In the genomic region with DNA sequence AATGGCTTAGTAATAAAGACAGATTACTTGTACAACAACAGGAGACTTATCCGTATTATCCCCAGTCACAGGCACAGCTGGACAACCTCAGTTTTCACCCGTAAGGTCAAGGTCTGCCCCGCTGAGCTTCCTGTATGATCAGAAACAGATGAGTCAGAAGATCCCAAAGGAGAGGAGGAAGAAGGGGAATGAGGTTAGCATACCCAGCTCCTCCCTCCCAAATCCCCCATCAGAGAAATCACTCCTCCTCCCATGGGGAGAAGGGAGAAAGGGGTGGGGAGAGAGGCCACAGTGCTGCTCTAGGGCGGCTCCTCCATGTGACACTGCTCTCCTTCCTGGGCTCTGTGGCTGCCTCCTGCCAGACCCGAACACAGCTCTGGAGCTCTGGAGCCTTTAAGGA, we compare ENCODE assay signal across 10 cellular contexts. TPM values are rescaled to one million over a fixed set of nuclear protein-coding genes. Genes with fewer than 3 reads are reported as not detected.
DNase-seq lines count a peak whose midpoint lies in the region; ATAC-seq and TF ChIP-seq lines count a peak whose summit lies in the region.
"Had no signal": no experiment of that assay in that cellular context is flagged by ENCODE, and none has a peak within 500 bp of the region (broad histone marks: within the 10 kb centered on the region; RNA-seq: fewer than 3 reads in every experiment).

No MANE protein-coding gene starts in this region.

- no peak for TF ChIP-seq POLR2A in Peyer's patch (IDR thresholded peaks at IDR 0.05)

- WGBS in neuronal stem cell (ENCODE audit: extremely low coverage in 2 of 2, insufficient read length in 2 of 2, insufficient replicate concordance in 1 of 2), 2 donors: no CpG with 5 or more reads among the region's 5 CpGs

- no peak overlapping the region for H3K14ac ChIP-seq in neuronal stem cell (ENCODE audit: low read length)

- no peaks in the 10 kb centered on the region for H3K9me3 ChIP-seq in A673 (ENCODE audit: low read depth, low read length, poor library complexity, severe bottlenecking)
- H3K9me3 ChIP-seq in Peyer's patch: no peaks in the 10 kb centered on the region
- H3K9me3 ChIP-seq in neuronal stem cell (replicated peaks in 1 of 2; ENCODE audit: control insufficient read depth in 2 of 2, insufficient read depth in 1 of 2, low read depth in 1 of 2, low read length in 2 of 2): no peaks in the 10 kb centered on the region

- H3K27ac ChIP-seq in A673 (ENCODE audit: low read depth, low read length, poor library complexity, severe bottlenecking): no peak overlapping the region
- peak overlapping the region in 3 of 4 donors; percentile 6 to 65 (median 15) for H3K27ac ChIP-seq in Peyer's patch
- H3K27ac ChIP-seq in neuronal stem cell (replicated peaks; ENCODE audit: low read length): no peak overlapping the region

- no peak overlapping the region for H4K8ac ChIP-seq in neuronal stem cell (ENCODE audit: low read depth, low read length)

- no peak for ATAC-seq in GM19467 (IDR thresholded peaks at IDR 0.05; ENCODE audit: unreplicated experiment)
- no peak for ATAC-seq in HG02884 (IDR thresholded peaks at IDR 0.05; ENCODE audit: unreplicated experiment)
- ATAC-seq: activated CD8-positive, alpha-beta T cell treated with anti-CD3 and anti-CD28 coated beads, Interleukin-2, amount 10 ng/mL, durations not matched to agents 7 days and 5 days had no signal

- H3K4me3 ChIP-seq in A673 (ENCODE audit: low read depth, low read length, poor library complexity, severe bottlenecking): no peak overlapping the region
- H3K4me3 ChIP-seq in Peyer's patch: no peak overlapping the region
- no peak overlapping the region for H3K4me3 ChIP-seq in neuronal stem cell (ENCODE audit: low read length in 2 of 2)

- H2BK15ac ChIP-seq in neuronal stem cell (ENCODE audit: low read length): no peak overlapping the region

- H3K4me1 ChIP-seq in A673 (ENCODE audit: insufficient read depth, low read length, poor library complexity, severe bottlenecking) (peaks cover 36% of the 10 kb centered on the region), Peyer's patch (no peaks in the 10 kb centered on the region), neuronal stem cell (ENCODE audit: control insufficient read depth in 2 of 2, insufficient read depth in 1 of 2, low read depth in 1 of 2, low read length in 2 of 2) (peaks cover 0 to 3% of the 10 kb centered on the region in 2 donors)

- DNase-seq in A673 (ENCODE audit: low spot score): peak; percentile 79
- peak in 1 of 3 donors; percentile 51 for DNase-seq in Peyer's patch
- DNase-seq in fibroblast of the conjunctiva (ENCODE audit: low read depth): peak; percentile 40
- no peak for DNase-seq in neuronal stem cell (ENCODE audit: low spot score)
- no peak for DNase-seq in germinal center (ENCODE audit: low spot score)
- DNase-seq in activated T-cell treated with anti-CD3 and anti-CD28 coated beads, Interleukin-2, amount 50 U/mL, for 1 hour: no peak
- DNase-seq: activated CD8-positive, alpha-beta T cell treated with anti-CD3 and anti-CD28 coated beads, Interleukin-2, amount 10 ng/mL, durations not matched to agents 7 days and 5 days; NCI-H146 had no signal

- intact Hi-C loops in A673 (cut with micrococcal nuclease; ENCODE audit: unreplicated experiment): no loop called here

- H3K27me3 ChIP-seq in A673 (replicated peaks; ENCODE audit: insufficient read depth, low read depth, low read length, poor library complexity) (no peaks in the 10 kb centered on the region), Peyer's patch (no peaks in the 10 kb centered on the region), neuronal stem cell (ENCODE audit: control insufficient read depth in 3 of 3, insufficient read depth in 3 of 3, low read depth in 1 of 3, low read length in 3 of 3) (no peaks in the 10 kb centered on the region)

- H2AK5ac ChIP-seq in neuronal stem cell (ENCODE audit: low read depth, low read length): no peak overlapping the region

- no peak overlapping the region for H3K4ac ChIP-seq in neuronal stem cell (ENCODE audit: low read length)

- no peak overlapping the region for H3K18ac ChIP-seq in neuronal stem cell (ENCODE audit: low read length)

- H3K36me3 ChIP-seq in A673 (ENCODE audit: insufficient read depth, low read length, poor library complexity, severe bottlenecking) (no peaks in the 10 kb centered on the region), Peyer's patch (no peaks in the 10 kb centered on the region), neuronal stem cell (replicated peaks in 1 of 2; ENCODE audit: control insufficient read depth in 2 of 2, insufficient read depth in 2 of 2, low read length in 2 of 2) (no peaks in the 10 kb centered on the region)

- H3K4me2 ChIP-seq in neuronal stem cell (ENCODE audit: insufficient read depth, low read length, poor library complexity, severe bottlenecking): no peak overlapping the region

- BruUV-seq in A673 (replicated peaks; lab: Mats Ljungman, UMichigan): no TSS peak

- no peak overlapping the region for H3K23ac ChIP-seq in neuronal stem cell (ENCODE audit: low read depth, low read length, poor library complexity)

- TF ChIP-seq CTCF in A673 (conservative IDR thresholded peaks at IDR 0.05; ENCODE audit: low read depth, low read length) (no peak), Peyer's patch (IDR thresholded peaks at IDR 0.05) (no peak)

- no peak overlapping the region for H3K9ac ChIP-seq in neuronal stem cell (ENCODE audit: low read depth, low read length, poor library complexity)

- no peak overlapping the region for H2BK5ac ChIP-seq in neuronal stem cell (ENCODE audit: low read length)

- no peak overlapping the region for H4K91ac ChIP-seq in neuronal stem cell (ENCODE audit: low read depth, low read length, poor library complexity)

- POLR2A ChIA-PET in A673 (lab: Charles Lee; ENCODE audit: low non-redundant PET): no interaction called here

- H2BK120ac ChIP-seq in neuronal stem cell (ENCODE audit: low read depth, low read length): no peak overlapping the region

- no peak overlapping the region for H2BK12ac ChIP-seq in neuronal stem cell (ENCODE audit: low read length)

- H3K79me1 ChIP-seq in neuronal stem cell (ENCODE audit: low read depth, low read length): no peaks in the 10 kb centered on the region

- CTCF ChIA-PET in A673 (lab: Charles Lee): no interaction called here

- H2AFZ ChIP-seq in neuronal stem cell (ENCODE audit: low read length): peak overlapping the region; percentile 80

RNA-seq across cellular contexts. Expression of a gene that starts 53.8 kb away (rescaled TPM):
- 145 and 146 TPM in 2 replicates for total RNA-seq in A673 (2021)
- total RNA-seq in Peyer's patch: 100 to 1,000 TPM; 171 to 293 (median 247) TPM
- 27.6 TPM for polyA plus RNA-seq in neuronal stem cell (2013, experiment 1 of 2)
- 28.3 TPM for polyA plus RNA-seq in neuronal stem cell (2013, experiment 2 of 2)

Comparison
In these comparisons a context has a peak if more than half of its experiments do, and no peak if none do; other contexts are left out.
1. DNase-seq: peak in A673 (single experiment) and fibroblast of the conjunctiva (single experiment); none in neuronal stem cell (single experiment), germinal center (single experiment) and activated T-cell treated with anti-CD3 and anti-CD28 coated beads, Interleukin-2, amount 50 U/mL, for 1 hour (single experiment).
2. H3K27ac ChIP-seq: peak in Peyer's patch (3 of 4); none in A673 (single experiment) and neuronal stem cell (single experiment).